In genomic region chr9:35689601-35690446, GRCh38 we compare ENCODE assay signal across 8 cellular contexts. TPM values are rescaled to one million over a fixed set of nuclear protein-coding genes. Genes with fewer than 3 reads are reported as not detected.
DNase-seq lines count a peak whose midpoint lies in the region; ATAC-seq and TF ChIP-seq lines count a peak whose summit lies in the region.

Gene TPM2 (minus strand): TSS chr9:35689925. CDS start chr9:35689817, 108 bp downstream.

- H3K9ac ChIP-seq in duodenal mucosa (ENCODE audit: low read depth in 1 of 2, low read length in 2 of 2) = peak within 1 kb of the TSS; percentile 69 to 74

- H3K36me3 ChIP-seq in duodenal mucosa (ENCODE audit: control insufficient read depth in 1 of 2, insufficient read depth in 2 of 2, low read length in 2 of 2) (no peaks in the 10 kb centered on the region), tibial nerve (peaks cover 0 to 14% (median 0%) of the 10 kb centered on the region in 3 donors)

- H3K27me3 ChIP-seq in duodenal mucosa (ENCODE audit: control insufficient read depth in 1 of 2, insufficient read depth in 2 of 2, low read length in 2 of 2) = no peaks in the 10 kb centered on the region
- H3K27me3 ChIP-seq in tibial nerve = no peaks in the 10 kb centered on the region

- peak in 1 of 2 donors; percentile 75 for TF ChIP-seq EP300 in tibial nerve (IDR thresholded peaks at IDR 0.05)

- DNase-seq in EL (peak; percentile 92), NCI-H460 (ENCODE audit: extremely low read depth, low read depth) (no peak), lung microvascular endothelial cell (ENCODE audit: low read depth in 2 of 2) (peak; percentile 18 to 46), tibial nerve (ENCODE audit: low spot score in 2 of 2) (peak in 1 of 2 donors; percentile 35), DMS79 (lab: John Stamatoyannopoulos, UW) (no peak)

- no peaks in the 10 kb centered on the region for H3K9me3 ChIP-seq in duodenal mucosa (ENCODE audit: control insufficient read depth in 1 of 2, low read length in 2 of 2)
- no peaks in the 10 kb centered on the region for H3K9me3 ChIP-seq in tibial nerve

- H3K4me3 ChIP-seq in duodenal mucosa (ENCODE audit: low read depth in 1 of 2, low read length in 2 of 2) (peak within 1 kb of the TSS; percentile 69 to 75), tibial nerve (peak within 1 kb of the TSS; percentile 63 to 92 (median 75))

- no peak for TF ChIP-seq POLR2A in tibial nerve (IDR thresholded peaks at IDR 0.05)

- ATAC-seq in GM18873 (IDR thresholded peaks at IDR 0.05; ENCODE audit: low FRiP score, unreplicated experiment) = no peak
- ATAC-seq in GM19324 (IDR thresholded peaks at IDR 0.05; ENCODE audit: low FRiP score, unreplicated experiment) = no peak

- H3K27ac ChIP-seq in duodenal mucosa (ENCODE audit: low read depth, low read length) (peak within 1 kb of the TSS; percentile 73), tibial nerve (peak within 1 kb of the TSS; percentile 93 to 97 (median 95))

- H3K4me1 ChIP-seq in duodenal mucosa (ENCODE audit: control insufficient read depth in 1 of 2, insufficient read depth in 2 of 2, low read length in 2 of 2) (peaks cover 15 to 22% of the 10 kb centered on the region in 2 donors), tibial nerve (peaks cover 0 to 72% (median 9%) of the 10 kb centered on the region in 4 donors)

- WGBS in tibial nerve, 2 donors = 7 to 15% methylated on average over 29 to 35 of the region's 67 CpGs

- TF ChIP-seq CTCF in tibial nerve (IDR thresholded peaks at IDR 0.05) = peak in 1 of 5 experiments; percentile 24

RNA-seq across cellular contexts. Expression of gene TPM2, which starts in this region (rescaled TPM):
- 36.3 and 40.7 TPM in 2 replicates for total RNA-seq in NCI-H460 (2014; rRNA removed; shearing (Covaris generic))
- 38.5 and 49.2 TPM in 2 replicates for polyA plus RNA-seq in NCI-H460 (2014; cell fraction: nucleus; rRNA removed)
- total RNA-seq in lung microvascular endothelial cell (7.3 and 9.8 TPM in 2 replicates), tibial nerve (100 to 1,000 TPM; 229 to 350 (median 289) TPM)

Comparison
In these comparisons a context has a peak if more than half of its experiments do, and no peak if none do; other contexts are left out.
1. DNase-seq: peak in EL (single experiment) and lung microvascular endothelial cell (2 of 2); none in NCI-H460 (single experiment) and DMS79 (single experiment).